ENCODE assay signal across 8 cellular contexts in the genomic region with DNA sequence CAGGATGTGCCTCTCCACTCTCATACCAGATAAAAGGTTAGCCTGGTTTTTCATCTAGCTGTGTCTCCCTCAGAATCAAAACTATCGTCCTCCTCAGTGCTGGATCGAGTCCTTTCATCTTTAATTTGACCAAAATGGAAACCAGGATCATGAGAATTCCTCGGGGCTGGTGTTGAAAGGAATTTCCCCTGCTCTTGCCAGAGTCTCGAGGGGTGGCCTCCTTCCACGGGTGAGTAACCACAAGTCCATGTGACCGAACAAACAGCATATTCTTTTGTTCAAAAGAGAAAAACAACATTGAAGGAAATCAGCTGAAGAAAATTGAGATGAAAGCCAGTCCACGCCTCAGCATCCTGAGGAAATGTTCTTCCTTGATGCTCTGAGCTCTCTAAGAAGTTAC.
DNase-seq lines count a peak whose midpoint lies in the region; ATAC-seq and TF ChIP-seq lines count a peak whose summit lies in the region.
"Had no signal": no experiment of that assay in that cellular context is flagged by ENCODE, and none has a peak within 500 bp of the region (broad histone marks: within the 10 kb centered on the region; RNA-seq: fewer than 3 reads in every experiment).

No MANE protein-coding gene starts in this region.

- peaks cover 2% of the 10 kb centered on the region for H3K27me3 Mint-ChIP-seq in activated T-helper 2 cell treated with anti-CD3 and anti-CD28 coated beads, Interferon-gamma antibody, Interleukin-2, Interleukin-4, amounts not matched to agents 10 μg/mL and 5 μg/mL and 100 μg/mL, durations not matched to agents 14 hours and 24 hours and 36 hours (ENCODE audit: low read depth)

- TF ChIP-seq CTCF in fibroblast of mammary gland (conservative IDR thresholded peaks at IDR 0.05; ENCODE audit: control insufficient read depth, insufficient read depth, low read depth, low read length) (no peak), vagina (IDR thresholded peaks at IDR 0.05) (no peak)

- H3K9me3 Mint-ChIP-seq in activated T-helper 2 cell treated with anti-CD3 and anti-CD28 coated beads, Interferon-gamma antibody, Interleukin-2, Interleukin-4, amounts not matched to agents 10 μg/mL and 5 μg/mL and 100 μg/mL, durations not matched to agents 14 hours and 24 hours and 36 hours = no peaks in the 10 kb centered on the region

- H3K27ac Mint-ChIP-seq in activated T-helper 2 cell treated with anti-CD3 and anti-CD28 coated beads, Interferon-gamma antibody, Interleukin-2, Interleukin-4, amounts not matched to agents 10 μg/mL and 5 μg/mL and 100 μg/mL, durations not matched to agents 14 hours and 24 hours and 36 hours = no peak overlapping the region

- H3K4me1 ChIP-seq in vagina = peaks cover 69% of the 10 kb centered on the region

- DNase-seq in NCI-H226 = peak; percentile 29
- DNase-seq in fibroblast of mammary gland (ENCODE audit: low read depth) = peak; percentile 84
- peak; percentile 54 for DNase-seq in mucosa of gallbladder (ENCODE audit: low spot score)
- DNase-seq in vagina (ENCODE audit: extremely low spot score in 2 of 2) = no peak
- DNase-seq in left lobe of liver (ENCODE audit: low spot score) = no peak
- DNase-seq in activated T-helper 2 cell treated with anti-CD3 and anti-CD28 coated beads, Interferon-gamma antibody, Interleukin-2, Interleukin-4, amounts not matched to agents 10 μg/mL and 5 μg/mL and 100 μg/mL, durations not matched to agents 14 hours and 24 hours and 36 hours (ENCODE audit: low spot score) = no peak
- no peak for DNase-seq in DMS153 (lab: John Stamatoyannopoulos, UW)

- H3K36me3 ChIP-seq in vagina = no peaks in the 10 kb centered on the region
- H3K36me3 ChIP-seq: neutrophil had no signal

- H3K4me3 ChIP-seq in fibroblast of mammary gland (ENCODE audit: control insufficient read depth, low read depth, low read length) (no peak overlapping the region), vagina (no peak overlapping the region)

- H3K27ac ChIP-seq in vagina = peak overlapping the region; percentile 77
- H3K27ac ChIP-seq: neutrophil had no signal

- intact Hi-C loops in vagina (cut with DNase I) = loop anchor here (10.0 kb wide), 1 partner anchor 255 kb away; no protein-coding TSS in a partner anchor
- intact Hi-C loops in activated T-helper 2 cell treated with anti-CD3 and anti-CD28 coated beads, Interferon-gamma antibody, Interleukin-2, Interleukin-4, amounts not matched to agents 10 μg/mL and 5 μg/mL and 100 μg/mL, durations not matched to agents 14 hours and 24 hours and 36 hours (cut with micrococcal nuclease) = no loop called here

- no peaks in the 10 kb centered on the region for H3K27me3 ChIP-seq in vagina
- H3K27me3 ChIP-seq: neutrophil had no signal

- ATAC-seq in left lobe of liver = no peak

- H3K36me3 Mint-ChIP-seq in activated T-helper 2 cell treated with anti-CD3 and anti-CD28 coated beads, Interferon-gamma antibody, Interleukin-2, Interleukin-4, amounts not matched to agents 10 μg/mL and 5 μg/mL and 100 μg/mL, durations not matched to agents 14 hours and 24 hours and 36 hours (ENCODE audit: low read depth) = no peaks in the 10 kb centered on the region

- no peak overlapping the region for H3K4me3 Mint-ChIP-seq in activated T-helper 2 cell treated with anti-CD3 and anti-CD28 coated beads, Interferon-gamma antibody, Interleukin-2, Interleukin-4, amounts not matched to agents 10 μg/mL and 5 μg/mL and 100 μg/mL, durations not matched to agents 14 hours and 24 hours and 36 hours (ENCODE audit: low read depth)

- no peaks in the 10 kb centered on the region for H3K9me3 ChIP-seq in vagina
- H3K9me3 ChIP-seq: neutrophil had no signal

- H3K4me1 Mint-ChIP-seq in activated T-helper 2 cell treated with anti-CD3 and anti-CD28 coated beads, Interferon-gamma antibody, Interleukin-2, Interleukin-4, amounts not matched to agents 10 μg/mL and 5 μg/mL and 100 μg/mL, durations not matched to agents 14 hours and 24 hours and 36 hours (ENCODE audit: low read depth) = no peaks in the 10 kb centered on the region

- no peak for TF ChIP-seq POLR2A in vagina (IDR thresholded peaks at IDR 0.05)

Comparison
In these comparisons a context has a peak if more than half of its experiments do, and no peak if none do; other contexts are left out.
1. DNase-seq: peak in NCI-H226 (single experiment), fibroblast of mammary gland (single experiment) and mucosa of gallbladder (single experiment); none in vagina (0 of 2), left lobe of liver (single experiment), activated T-helper 2 cell treated with anti-CD3 and anti-CD28 coated beads, Interferon-gamma antibody, Interleukin-2, Interleukin-4, amounts not matched to agents 10 μg/mL and 5 μg/mL and 100 μg/mL, durations not matched to agents 14 hours and 24 hours and 36 hours (single experiment) and DMS153 (single experiment).